8 cellular contexts compared by ENCODE assay signal in genomic region chr18:21742323-21742687, GRCh38. TPM values are rescaled to one million over a fixed set of nuclear protein-coding genes. Genes with fewer than 3 reads are reported as not detected.
DNase-seq lines count a peak whose midpoint lies in the region; ATAC-seq, FAIRE-seq and TF ChIP-seq lines count a peak whose summit lies in the region.

No MANE protein-coding gene starts in this region.

- peak overlapping the region; percentile 97 for H3K9ac ChIP-seq in PC-3 (ENCODE audit: low read length)
- H3K9ac ChIP-seq in endothelial cell of umbilical vein (replicated peaks; ENCODE audit: extremely low read depth, insufficient read depth, low read length), result peak overlapping the region; percentile 95
- no peak overlapping the region for H3K9ac ChIP-seq in parathyroid adenoma

- peak overlapping the region; percentile 88 for H3K4me2 ChIP-seq in PC-3 (ENCODE audit: low read length)
- H3K4me2 ChIP-seq in endothelial cell of umbilical vein (ENCODE audit: insufficient read depth, low read length), result peak overlapping the region; percentile 93
- H3K4me2 ChIP-seq in parathyroid adenoma (ENCODE audit: low read length), result peak overlapping the region; percentile 61

- H3K79me2 ChIP-seq in PC-3 (ENCODE audit: low read length), result peaks cover 60% of the 10 kb centered on the region
- H3K79me2 ChIP-seq in endothelial cell of umbilical vein (ENCODE audit: control insufficient read depth, insufficient read depth, low read length), result peaks cover 46% of the 10 kb centered on the region
- H3K79me2 ChIP-seq in parathyroid adenoma, result peaks cover 5% of the 10 kb centered on the region

- CTCF ChIA-PET in PC-3 (lab: Charles Lee), result no interaction called here
- CTCF ChIA-PET in endothelial cell of umbilical vein (lab: Charles Lee), result interaction anchor here (0.7 to 1.9 kb wide), 5 partner anchors 13 to 125 kb away, joined by 3 to 4 read pairs (median 3); no protein-coding TSS in a partner anchor

- DNase-seq in ELR (ENCODE audit: low read depth) (peak; percentile 57), PC-3 (peak; percentile 43), endothelial cell of umbilical vein (ENCODE audit: low read depth, low spot score) (peak; percentile 37), medulla oblongata (ENCODE audit: extremely low spot score) (no peak), GF-D8 (lab: John Stamatoyannopoulos, UW) (no peak), NCI-H82 treated with DMSO at 0.1 percent for 48 hours (lab: John Stamatoyannopoulos, UW; ENCODE audit: unreplicated experiment) (no peak), NCI-H2029 (lab: John Stamatoyannopoulos, UW) (no peak)

- TF ChIP-seq CTCF in PC-3 (conservative IDR thresholded peaks at IDR 0.05; ENCODE audit: low read depth, low read length), result no peak
- no peak for TF ChIP-seq CTCF in endothelial cell of umbilical vein (IDR thresholded peaks at IDR 0.05; ENCODE audit: extremely low read depth in 1 of 2, insufficient read depth in 1 of 2, low read depth in 1 of 2, low read length in 2 of 2)
- TF ChIP-seq CTCF in parathyroid adenoma (IDR thresholded peaks at IDR 0.05), result no peak

- no peak for ATAC-seq in PC-3

- H3K9me3 ChIP-seq in PC-3 (ENCODE audit: low read length), result no peaks in the 10 kb centered on the region
- no peaks in the 10 kb centered on the region for H3K9me3 ChIP-seq in endothelial cell of umbilical vein (replicated peaks; ENCODE audit: control insufficient read depth, insufficient read depth, low read length)
- no peaks in the 10 kb centered on the region for H3K9me3 ChIP-seq in parathyroid adenoma (ENCODE audit: control insufficient read depth, low read length)

- no peaks in the 10 kb centered on the region for H3K9me2 ChIP-seq in PC-3 (replicated peaks; ENCODE audit: low read length)

- peaks cover 25% of the 10 kb centered on the region; the same call in 1 of the 2 replicates for H4K20me1 ChIP-seq in PC-3 (ENCODE audit: low read length)
- H4K20me1 ChIP-seq in endothelial cell of umbilical vein (replicated peaks; ENCODE audit: control insufficient read depth, extremely low read depth, insufficient read depth, low read length), result peaks cover 2% of the 10 kb centered on the region

- no peaks in the 10 kb centered on the region for H3K9me1 ChIP-seq in endothelial cell of umbilical vein (replicated peaks; ENCODE audit: control insufficient read depth, extremely low read depth, insufficient read depth, low read length)

- dilution Hi-C loops in endothelial cell of umbilical vein (cut with MboI; ENCODE audit: extremely low pct_ligation_motif_present, low sequenced_read_pairs), result no loop called here

- H3K36me3 ChIP-seq in PC-3 (ENCODE audit: low read depth, low read length), result no peaks in the 10 kb centered on the region
- H3K36me3 ChIP-seq in endothelial cell of umbilical vein (ENCODE audit: control insufficient read depth in 2 of 2, extremely low read depth in 1 of 2, insufficient read depth in 2 of 2, low read length in 2 of 2), result no peaks in the 10 kb centered on the region
- no peaks in the 10 kb centered on the region for H3K36me3 ChIP-seq in parathyroid adenoma (ENCODE audit: control insufficient read depth, insufficient read depth, low read length)

- intact Hi-C loops in PC-3 (cut with micrococcal nuclease) (no loop called here), endothelial cell of umbilical vein (cut with micrococcal nuclease) (loop anchor here (5.0 kb wide), 1 partner anchor 70 kb away; no protein-coding TSS in a partner anchor)

- peaks cover 27% of the 10 kb centered on the region for H3K4me1 ChIP-seq in PC-3 (ENCODE audit: insufficient read depth, low read length)
- peaks cover 23% of the 10 kb centered on the region for H3K4me1 ChIP-seq in endothelial cell of umbilical vein (ENCODE audit: control insufficient read depth, extremely low read depth, insufficient read depth, low read length)
- peaks cover 6% of the 10 kb centered on the region for H3K4me1 ChIP-seq in parathyroid adenoma

- FAIRE-seq in endothelial cell of umbilical vein (lab: Jason Lieb, UNC), result no peak

- BruUV-seq in PC-3 (replicated peaks; lab: Mats Ljungman, UMichigan) (no TSS peak), endothelial cell of umbilical vein (replicated peaks; lab: Mats Ljungman, UMichigan) (no TSS peak)

- H3K4me3 ChIP-seq in PC-3 (ENCODE audit: low read length) (peak overlapping the region; percentile 88), endothelial cell of umbilical vein (replicated peaks in 1 of 3; ENCODE audit: insufficient read depth in 1 of 3, low read depth in 1 of 3, low read length in 3 of 3) (peak overlapping the region; percentile 78 to 99 (median 79)), parathyroid adenoma (ENCODE audit: low read depth, low read length) (peak overlapping the region; percentile 65)

- POLR2A ChIA-PET in PC-3 (lab: Charles Lee; ENCODE audit: unreplicated experiment) (interaction anchor here (0.6 to 0.8 kb wide), 2 partner anchors 102 to 142 kb away, joined by 3 to 5 read pairs; partner anchors contain the start of gene ESCO1), endothelial cell of umbilical vein (lab: Charles Lee) (no interaction called here)

- H3K27me3 ChIP-seq in PC-3 (ENCODE audit: low read length), result no peaks in the 10 kb centered on the region
- H3K27me3 ChIP-seq in endothelial cell of umbilical vein (ENCODE audit: control insufficient read depth in 2 of 2, insufficient read depth in 2 of 2, low read length in 2 of 2), result no peaks in the 10 kb centered on the region
- no peaks in the 10 kb centered on the region for H3K27me3 ChIP-seq in parathyroid adenoma (ENCODE audit: control insufficient read depth, insufficient read depth, low read length)

- H3F3A ChIP-seq in PC-3 (ENCODE audit: low read length, unreplicated experiment), result no peaks in the 10 kb centered on the region

- TF ChIP-seq POLR2A in endothelial cell of umbilical vein (IDR thresholded peaks at IDR 0.05; ENCODE audit: low read depth, low read length), result no peak

- peak overlapping the region; percentile 94 for H2AFZ ChIP-seq in PC-3 (ENCODE audit: low read length)
- H2AFZ ChIP-seq in endothelial cell of umbilical vein (ENCODE audit: low read depth, low read length), result no peak overlapping the region
- peak overlapping the region; percentile 81 for H2AFZ ChIP-seq in parathyroid adenoma

- H3K27ac ChIP-seq in PC-3 (ENCODE audit: low read length), result no peak overlapping the region
- peak overlapping the region; percentile 91 for H3K27ac ChIP-seq in endothelial cell of umbilical vein (ENCODE audit: insufficient read depth, low read depth, low read length)
- H3K27ac ChIP-seq in parathyroid adenoma, result no peak overlapping the region

TF ChIP-seq in endothelial cell of umbilical vein, 7 proteins besides CTCF, POLR2A, EP300 and RAD21:
- TF ChIP-seq, protein P1, sequence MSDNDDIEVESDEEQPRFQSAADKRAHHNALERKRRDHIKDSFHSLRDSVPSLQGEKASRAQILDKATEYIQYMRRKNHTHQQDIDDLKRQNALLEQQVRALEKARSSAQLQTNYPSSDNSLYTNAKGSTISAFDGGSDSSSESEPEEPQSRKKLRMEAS (IDR thresholded peaks at IDR 0.05; ENCODE audit: insufficient read depth, insufficient read length), result no peak
- TF ChIP-seq FOS (IDR thresholded peaks at IDR 0.05; ENCODE audit: borderline replicate concordance, insufficient read depth, low read length), result peak; percentile 8

RNA-seq across cellular contexts. Expression of gene MIB1, which starts 1.7 kb away (rescaled TPM):
- total RNA-seq in PC-3 (2014; rRNA removed) (25.1 and 26.3 TPM in 2 replicates), endothelial cell of umbilical vein (37.5 and 40.6 TPM in 2 replicates)
- 4.3 and 6.3 TPM in 2 replicates for polyA plus RNA-seq in endothelial cell of umbilical vein
- 6.6 and 6.9 TPM in 2 replicates for polyA plus RNA-seq in endothelial cell of umbilical vein (2011; cell fraction: cytosol; rRNA removed)
- polyA plus RNA-seq in endothelial cell of umbilical vein (2011; cell fraction: nucleus; rRNA removed), result 14.5 and 17.3 TPM in 2 replicates
- 22.2 and 25.4 TPM in 2 replicates for polyA plus RNA-seq in endothelial cell of umbilical vein (2012)
- polyA minus RNA-seq in endothelial cell of umbilical vein, result 62.9 and 76.3 TPM in 2 replicates
- 33.6 TPM for polyA minus RNA-seq in endothelial cell of umbilical vein (2011; cell fraction: cytosol; rRNA and poly(A)+ RNA removed)
- 22.7 and 35.1 TPM in 2 replicates for polyA minus RNA-seq in endothelial cell of umbilical vein (2011; cell fraction: nucleus; rRNA and poly(A)+ RNA removed)

RNA-seq across cellular contexts. Expression of gene ABHD3, which starts 37.7 kb away (rescaled TPM):
- total RNA-seq in PC-3 (2014; rRNA removed), result 17.9 and 21.4 TPM in 2 replicates
- total RNA-seq in endothelial cell of umbilical vein, result 10.0 and 14.9 TPM in 2 replicates
- 5.7 and 6.3 TPM in 2 replicates for polyA plus RNA-seq in endothelial cell of umbilical vein
- 4.2 and 5.5 TPM in 2 replicates for polyA plus RNA-seq in endothelial cell of umbilical vein (2011; cell fraction: cytosol; rRNA removed)
- polyA plus RNA-seq in endothelial cell of umbilical vein (2011; cell fraction: nucleus; rRNA removed), result 23.6 and 32.7 TPM in 2 replicates
- 4.1 and 6.5 TPM in 2 replicates for polyA plus RNA-seq in endothelial cell of umbilical vein (2012)
- 6.7 and 9.3 TPM in 2 replicates for polyA minus RNA-seq in endothelial cell of umbilical vein
- polyA minus RNA-seq in endothelial cell of umbilical vein (2011; cell fraction: cytosol; rRNA and poly(A)+ RNA removed), result 26.4 TPM
- polyA minus RNA-seq in endothelial cell of umbilical vein (2011; cell fraction: nucleus; rRNA and poly(A)+ RNA removed), result 12.6 and 18.3 TPM in 2 replicates

Comparison
In these comparisons a context has a peak if more than half of its experiments do, and no peak if none do; other contexts are left out.
1. DNase-seq: peak in ELR (single experiment), PC-3 (single experiment) and endothelial cell of umbilical vein (single experiment); none in medulla oblongata (single experiment), GF-D8 (single experiment), NCI-H82 treated with DMSO at 0.1 percent for 48 hours (single experiment) and NCI-H2029 (single experiment).
2. Peak in every context shown above with its lines, with median percentiles within 50 percentile points of each other: H3K4me2 ChIP-seq and H3K4me3 ChIP-seq.